1 cellular context compared by ENCODE assay signal in genomic region chr6:155887431-155887830, GRCh38.
TF ChIP-seq lines count a peak whose summit lies in the region.

No MANE protein-coding gene starts in this region.

TF ChIP-seq in H1, 55 proteins besides CTCF, POLR2A, EP300 and RAD21 (continued from another document):
- TF ChIP-seq CHD7 (IDR thresholded peaks at IDR 0.05; ENCODE audit: insufficient replicate concordance, low read length): no peak
